8 cellular contexts compared by ENCODE assay signal in genomic region chr2:152016175-152017120, GRCh38.
"Had no signal": no experiment of that assay in that cellular context is flagged by ENCODE, and none has a peak within 500 bp of the region (broad histone marks: within the 10 kb centered on the region; RNA-seq: fewer than 3 reads in every experiment).

No MANE protein-coding gene starts in this region.

- H3K4me3 ChIP-seq: GM23248, HAP-1 had no signal

- H3K9ac ChIP-seq: GM23248, KMS-11 had no signal

- H3K9me3 ChIP-seq: HAP-1 had no signal

- H3K36me3 ChIP-seq: HAP-1 had no signal

- DNase-seq: GM23248, GOT3, H7, IMR-90, KBM-7 had no signal

- FAIRE-seq: HTR-8/SVneo had no signal

- H3K4me2 ChIP-seq: KMS-11 had no signal

- H2AFZ ChIP-seq: GM23248 had no signal

- H3K27ac ChIP-seq: GM23248, KMS-11 had no signal
